ENCODE assay signal across 18 cellular contexts in the genomic region with DNA sequence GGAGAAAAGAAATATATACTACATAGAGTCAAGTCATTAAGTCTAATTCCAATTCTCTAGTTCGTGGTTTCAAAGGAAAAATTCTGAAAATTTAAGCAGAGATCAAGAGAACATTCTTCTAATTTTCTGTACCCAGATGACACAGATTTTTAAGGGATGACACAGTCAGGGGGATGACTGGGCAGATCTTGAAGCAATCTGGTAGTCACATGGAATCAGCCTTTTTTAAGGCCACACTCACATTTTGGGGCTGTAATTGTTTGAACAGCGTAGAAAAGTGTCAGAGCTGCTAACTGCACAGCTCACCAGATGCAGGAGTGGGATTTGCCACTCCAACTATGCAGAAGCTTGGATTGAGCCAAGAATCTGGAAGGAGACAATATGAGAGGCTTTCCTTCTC. TPM values are rescaled to one million over a fixed set of nuclear protein-coding genes. Genes with fewer than 3 reads are reported as not detected.
DNase-seq lines count a peak whose midpoint lies in the region; ATAC-seq and TF ChIP-seq lines count a peak whose summit lies in the region.
"Had no signal": no experiment of that assay in that cellular context is flagged by ENCODE, and none has a peak within 500 bp of the region (broad histone marks: within the 10 kb centered on the region; RNA-seq: fewer than 3 reads in every experiment).

No MANE protein-coding gene starts in this region.

- 71 to 80% methylated on average over 1 of the region's 2 CpGs for WGBS in mesodermal cell (ENCODE audit: insufficient coverage in 2 of 2), 2 experiments

- H3K4me1 ChIP-seq in mesodermal cell (ENCODE audit: control insufficient read depth, insufficient read depth, low read length, poor library complexity, severe bottlenecking): peaks cover 21% of the 10 kb centered on the region
- H3K4me1 ChIP-seq: body of pancreas had no signal

- no peaks in the 10 kb centered on the region for H3K36me3 Mint-ChIP-seq in chondrocyte (ENCODE audit: low read depth)

- peak; percentile 10 for DNase-seq in AG04450 (ENCODE audit: low read depth, low spot score)
- peak; percentile 88 for DNase-seq in HS-27A (ENCODE audit: low read depth)
- no peak for DNase-seq in chondrocyte (ENCODE audit: low spot score)
- no peak for DNase-seq in GOT3 (lab: John Stamatoyannopoulos, UW)
- DNase-seq: activated CD4-positive, alpha-beta T cell treated with anti-CD3 and anti-CD28 coated beads, Interleukin-2, amount 50 U/mL, for 48 hours; AML-193; body of pancreas; DMS 273 treated with DMSO at 0.1 percent for 48 hours; effector memory CD8-positive, alpha-beta T cell; KG1; left ventricle myocardium superior; nephron progenitor cell had no signal

- peak overlapping the region; percentile 42 for H3K27ac Mint-ChIP-seq in chondrocyte (ENCODE audit: unreplicated experiment)
- H3K27ac Mint-ChIP-seq: effector memory CD8-positive, alpha-beta T cell; nephron progenitor cell had no signal

- no peaks in the 10 kb centered on the region for H3K27me3 Mint-ChIP-seq in chondrocyte (ENCODE audit: low read depth)
- H3K27me3 Mint-ChIP-seq: effector memory CD8-positive, alpha-beta T cell had no signal

- peak overlapping the region; percentile 47 for H3K27ac ChIP-seq in AG04450 (ENCODE audit: low read depth, low read length)
- peak overlapping the region; percentile 92 for H3K27ac ChIP-seq in mesodermal cell (ENCODE audit: low read depth, low read length, severe bottlenecking)
- H3K27ac ChIP-seq: body of pancreas had no signal

- ATAC-seq in GM18868 (IDR thresholded peaks at IDR 0.05; ENCODE audit: unreplicated experiment): no peak
- no peak for ATAC-seq in HG03025 (IDR thresholded peaks at IDR 0.05; ENCODE audit: low FRiP score, unreplicated experiment)
- no peak for ATAC-seq in HG03097 (IDR thresholded peaks at IDR 0.05; ENCODE audit: low FRiP score, unreplicated experiment)
- ATAC-seq: body of pancreas; effector memory CD8-positive, alpha-beta T cell; GM12878; left ventricle myocardium superior; Right ventricle myocardium inferior had no signal

- H3K4me3 ChIP-seq in AG04450 (ENCODE audit: low read depth, low read length) (no peak overlapping the region), mesodermal cell (ENCODE audit: extremely low read depth, insufficient read depth, low read length, poor library complexity, severe bottlenecking) (no peak overlapping the region)
- H3K4me3 ChIP-seq: body of pancreas, GM12878 had no signal

- no peaks in the 10 kb centered on the region for H3K9me3 Mint-ChIP-seq in chondrocyte (ENCODE audit: low read depth)
- H3K9me3 Mint-ChIP-seq: nephron progenitor cell had no signal

- H3K9me3 ChIP-seq in AG04450 (ENCODE audit: control insufficient read depth, insufficient read depth, low read length): no peaks in the 10 kb centered on the region
- no peaks in the 10 kb centered on the region for H3K9me3 ChIP-seq in mesodermal cell (ENCODE audit: control insufficient read depth, low read length)
- H3K9me3 ChIP-seq: body of pancreas had no signal

- no peaks in the 10 kb centered on the region for H3K27me3 ChIP-seq in AG04450 (ENCODE audit: control insufficient read depth, insufficient read depth, low read length)
- H3K27me3 ChIP-seq: body of pancreas had no signal

- H3K4me3 Mint-ChIP-seq in chondrocyte (ENCODE audit: unreplicated experiment): no peak overlapping the region
- H3K4me3 Mint-ChIP-seq: effector memory CD8-positive, alpha-beta T cell; nephron progenitor cell had no signal

- TF ChIP-seq CTCF in AG04450 (IDR thresholded peaks at IDR 0.05; ENCODE audit: low read depth, low read length) (no peak), chondrocyte (IDR thresholded peaks at IDR 0.05) (no peak)

- POLR2A ChIA-PET in AG04450 (lab: Yijun Ruan, JAX): no interaction called here

- CTCF ChIA-PET in AG04450 (lab: Charles Lee): no interaction called here

- H3K4me1 Mint-ChIP-seq in chondrocyte (ENCODE audit: low read depth): peaks cover 10% of the 10 kb centered on the region

- no peaks in the 10 kb centered on the region for H3K36me3 ChIP-seq in mesodermal cell (ENCODE audit: control insufficient read depth, insufficient read depth, low read length)

RNA-seq across cellular contexts. Expression of a gene that starts 20.4 kb away (rescaled TPM):
- 8.9 and 12.0 TPM in 2 replicates for polyA plus RNA-seq in AG04450 (2011; rRNA removed)
- polyA minus RNA-seq in AG04450 (2011; rRNA and poly(A)+ RNA removed): 19.4 and 26.6 TPM in 2 replicates
- 21.1 to 49.8 TPM (median 23.9 TPM) in 3 replicates for total RNA-seq in chondrocyte
- polyA plus RNA-seq in mesodermal cell (2013, experiment 1 of 2): 8.1 TPM
- 6.6 TPM for polyA plus RNA-seq in mesodermal cell (2013, experiment 2 of 2)

Comparison
In these comparisons a context has a peak if more than half of its experiments do, and no peak if none do; other contexts are left out.
1. DNase-seq: peak in AG04450 (single experiment) and HS-27A (single experiment); none in chondrocyte (single experiment) and GOT3 (single experiment).